26 cellular contexts compared by ENCODE assay signal in genomic region chr5:74627511-74628120, GRCh38. TPM values are rescaled to one million over a fixed set of nuclear protein-coding genes. Genes with fewer than 3 reads are reported as not detected.
A peak's percentile ranks its signal among the peaks of the same experiment; 100 is the strongest.
DNase-seq lines count a peak whose midpoint lies in the region; ATAC-seq, FAIRE-seq and TF ChIP-seq lines count a peak whose summit lies in the region.
"Had no signal": no experiment of that assay in that cellular context is flagged by ENCODE, and none has a peak within 500 bp of the region (broad histone marks: within the 10 kb centered on the region; RNA-seq: fewer than 3 reads in every experiment).

No MANE protein-coding gene starts in this region.

- peak overlapping the region; percentile 72 for H3K4me3 Mint-ChIP-seq in natural killer cell
- H3K4me3 Mint-ChIP-seq in type B pancreatic cell: peak overlapping the region; percentile 48
- H3K4me3 Mint-ChIP-seq: activated CD4-positive, alpha-beta memory T cell treated with anti-CD3 and anti-CD28 coated beads for 36 hours; activated naive CD4-positive, alpha-beta T cell treated with anti-CD3 and anti-CD28 coated beads, Interleukin-2, amount 50 U/mL, for 24 hours; naive B cell; stimulated activated memory B cell treated with anti-CD40 and anti-IgM and Interleukin-4, amounts not matched to agents 10 μg/mL and 1 μg/mL and 100 μg/mL, for 72 hours had no signal

- H3K36me3 Mint-ChIP-seq in natural killer cell (no peaks in the 10 kb centered on the region), type B pancreatic cell (peaks cover 42% of the 10 kb centered on the region)
- H3K36me3 Mint-ChIP-seq: activated CD4-positive, alpha-beta memory T cell treated with anti-CD3 and anti-CD28 coated beads for 36 hours; activated naive CD4-positive, alpha-beta T cell treated with anti-CD3 and anti-CD28 coated beads, Interleukin-2, amount 50 U/mL, for 24 hours; naive B cell; stimulated activated memory B cell treated with anti-CD40 and anti-IgM and Interleukin-4, amounts not matched to agents 10 μg/mL and 1 μg/mL and 100 μg/mL, for 72 hours had no signal

- ATAC-seq in HepG2 (no peak), right lobe of liver (no peak), natural killer cell (no peak)
- ATAC-seq: gastrocnemius medialis; HCT116; left lung; stimulated activated memory B cell treated with anti-CD40 and anti-IgM and Interleukin-4, amounts not matched to agents 10 μg/mL and 1 μg/mL and 100 μg/mL, for 72 hours had no signal

- H3K27ac Mint-ChIP-seq in natural killer cell: peak overlapping the region; percentile 95 to 97
- H3K27ac Mint-ChIP-seq in type B pancreatic cell: peak overlapping the region; percentile 65
- H3K27ac Mint-ChIP-seq: activated CD4-positive, alpha-beta memory T cell treated with anti-CD3 and anti-CD28 coated beads for 36 hours; activated naive CD4-positive, alpha-beta T cell treated with anti-CD3 and anti-CD28 coated beads, Interleukin-2, amount 50 U/mL, for 24 hours; activated T-helper 2 cell treated with anti-CD3 and anti-CD28 coated beads, Interferon-gamma antibody, Interleukin-2, Interleukin-4, amounts not matched to agents 10 μg/mL and 5 μg/mL and 100 μg/mL, durations not matched to agents 14 hours and 24 hours and 36 hours; stimulated activated memory B cell treated with anti-CD40 and anti-IgM and Interleukin-4, amounts not matched to agents 10 μg/mL and 1 μg/mL and 100 μg/mL, for 72 hours had no signal

- no peak overlapping the region for H3K4me2 ChIP-seq in HepG2 (ENCODE audit: low read depth, low read length)
- H3K4me2 ChIP-seq: BLaER1 treated with 17β-estradiol and CSF1 and Interleukin-3, amounts not matched to agents 10 nM and 100 nM had no signal

- no TSS peak for BruUV-seq in HepG2 (replicated peaks; lab: Mats Ljungman, UMichigan)

- H3K36me3 ChIP-seq in HepG2 (replicated peaks in 1 of 2; ENCODE audit: control insufficient read depth in 1 of 2, insufficient read depth in 2 of 2, low read length in 2 of 2): peaks cover 9 to 37% of the 10 kb centered on the region in 2 experiments
- peaks cover 0 to 12% (median 2%) of the 10 kb centered on the region in 4 donors for H3K36me3 ChIP-seq in right lobe of liver
- H3K36me3 ChIP-seq in kidney (ENCODE audit: control insufficient read depth in 1 of 2, insufficient read depth in 2 of 2, low read length in 2 of 2): no peaks in the 10 kb centered on the region
- H3K36me3 ChIP-seq: ovary, right atrium auricular region had no signal

- intact Hi-C loops in HepG2 (cut with micrococcal nuclease; ENCODE audit: unreplicated experiment) (loop anchor here (5.0 kb wide), 1 partner anchor 40 kb away; no protein-coding TSS in a partner anchor), right lobe of liver (cut with DNase I) (no loop called here), natural killer cell (cut with micrococcal nuclease) (no loop called here), kidney (cut with DNase I) (no loop called here)

- no peak for TF ChIP-seq RAD21 in HepG2 (CRISPR knock-in tag; IDR thresholded peaks at IDR 0.05)

- in situ Hi-C loops in HepG2 (cut with HindIII; ENCODE audit: extremely low pct_ligation_motif_present, low pct_unique_long_range_greater_than_20kb) (no loop called here), G401 (cut with HindIII; ENCODE audit: low sequenced_read_pairs) (no loop called here)

- WGBS in HepG2 (ENCODE audit: low lambda C conversion rate): 81% methylated on average over 4 of the region's 4 CpGs
- WGBS in right lobe of liver (ENCODE audit: insufficient coverage, low coverage, low lambda C conversion rate, missing lambda C conversion rate): 81% methylated on average over 4 of the region's 4 CpGs

- peaks cover 71% of the 10 kb centered on the region for H3K4me1 ChIP-seq in HepG2 (ENCODE audit: insufficient read depth, low read length)
- H3K4me1 ChIP-seq in right lobe of liver: peaks cover 0 to 4% (median 1%) of the 10 kb centered on the region in 4 donors
- peaks cover 0 to 2% of the 10 kb centered on the region in 2 donors for H3K4me1 ChIP-seq in kidney (ENCODE audit: control insufficient read depth in 1 of 2, insufficient read depth in 1 of 2, low read depth in 1 of 2, low read length in 2 of 2)

- H4K20me1 ChIP-seq in HepG2 (ENCODE audit: insufficient read depth, low read length): peaks cover 30% of the 10 kb centered on the region

- FAIRE-seq in HepG2 (lab: Jason Lieb, UNC) (no peak), kidney (lab: Jason Lieb, UNC) (no peak)
- FAIRE-seq: endometrium had no signal

- no peaks in the 10 kb centered on the region for H3K27me3 Mint-ChIP-seq in natural killer cell (ENCODE audit: low read depth in 2 of 2)
- no peaks in the 10 kb centered on the region for H3K27me3 Mint-ChIP-seq in type B pancreatic cell

- H3K27ac ChIP-seq in HepG2 (ENCODE audit: extremely low read length, insufficient read depth, low read length) (peak overlapping the region; percentile 9), right lobe of liver (no peak overlapping the region), kidney (ENCODE audit: low read depth in 2 of 2, low read length in 2 of 2) (no peak overlapping the region)
- H3K27ac ChIP-seq: BLaER1 treated with 17β-estradiol and CSF1 and Interleukin-3, amounts not matched to agents 10 nM and 100 nM; gastrocnemius medialis; left lung; right atrium auricular region had no signal

- H3K4me3 ChIP-seq in HepG2 (replicated peaks in 1 of 3; ENCODE audit: insufficient read depth in 1 of 3, low read depth in 2 of 3, low read length in 3 of 3) (no peak overlapping the region), right lobe of liver (no peak overlapping the region), kidney (ENCODE audit: low read length in 2 of 2) (no peak overlapping the region)
- H3K4me3 ChIP-seq: BLaER1 treated with 17β-estradiol and CSF1 and Interleukin-3, amounts not matched to agents 10 nM and 100 nM; gastrocnemius medialis; left lung; ovary; right atrium auricular region had no signal

- CTCF ChIA-PET in HepG2 (lab: Yijun Ruan, JAX; ENCODE audit: low intra/inter-chr PET ratio, low total read pairs): no interaction called here

- TF ChIP-seq CTCF in HepG2 (CRISPR knock-in tag; IDR thresholded peaks at IDR 0.05): no peak
- no peak for TF ChIP-seq CTCF in right lobe of liver (IDR thresholded peaks at IDR 0.05)
- TF ChIP-seq CTCF in natural killer cell (IDR thresholded peaks at IDR 0.05): no peak
- TF ChIP-seq CTCF in type B pancreatic cell (conservative IDR thresholded peaks at IDR 0.05): no peak
- TF ChIP-seq CTCF in kidney (IDR thresholded peaks at IDR 0.05; ENCODE audit: borderline replicate concordance, extremely low read depth, insufficient read depth): no peak

- H3K4me1 Mint-ChIP-seq in natural killer cell (peaks cover 53 to 60% of the 10 kb centered on the region in 2 donors), type B pancreatic cell (ENCODE audit: unreplicated experiment) (peaks cover 84% of the 10 kb centered on the region)

- peaks cover 4% of the 10 kb centered on the region; the same call in 1 of the 2 replicates for H3K9me3 ChIP-seq in HepG2 (ENCODE audit: low read length)
- no peaks in the 10 kb centered on the region for H3K9me3 ChIP-seq in right lobe of liver
- H3K9me3 ChIP-seq in kidney (ENCODE audit: control insufficient read depth in 1 of 2, low read length in 2 of 2): no peaks in the 10 kb centered on the region
- H3K9me3 ChIP-seq: gastrocnemius medialis, left lung, ovary, right atrium auricular region had no signal

- H3K9me3 Mint-ChIP-seq in natural killer cell (no peaks in the 10 kb centered on the region), type B pancreatic cell (peaks cover 10% of the 10 kb centered on the region)
- H3K9me3 Mint-ChIP-seq: activated CD4-positive, alpha-beta memory T cell treated with anti-CD3 and anti-CD28 coated beads for 36 hours; activated naive CD4-positive, alpha-beta T cell treated with anti-CD3 and anti-CD28 coated beads, Interleukin-2, amount 50 U/mL, for 24 hours; activated T-helper 2 cell treated with anti-CD3 and anti-CD28 coated beads, Interferon-gamma antibody, Interleukin-2, Interleukin-4, amounts not matched to agents 10 μg/mL and 5 μg/mL and 100 μg/mL, durations not matched to agents 14 hours and 24 hours and 36 hours; naive B cell; stimulated activated memory B cell treated with anti-CD40 and anti-IgM and Interleukin-4, amounts not matched to agents 10 μg/mL and 1 μg/mL and 100 μg/mL, for 72 hours had no signal

- H3K79me2 ChIP-seq in HepG2 (ENCODE audit: insufficient read depth, low read length): peaks cover 26% of the 10 kb centered on the region

- TF ChIP-seq EP300 in HepG2 (IDR thresholded peaks at IDR 0.05; ENCODE audit: low read depth in 2 of 2, low read length in 2 of 2) (no peak), HepG2 (CRISPR knock-in tag; IDR thresholded peaks at IDR 0.05; ENCODE audit: borderline replicate concordance) (no peak)

- POLR2A ChIA-PET in HepG2 (lab: Yijun Ruan, JAX): interaction anchor here (6.6 kb wide), 1 partner anchor 13 kb away, joined by 51 read pairs; the partner anchor contains the start of gene ENC1

- DNase-seq in HepG2 (ENCODE audit: low spot score) (no peak), right lobe of liver (no peak), astrocyte of the hippocampus (ENCODE audit: low read depth, low spot score) (peak; percentile 55), natural killer cell (no peak), type B pancreatic cell (ENCODE audit: extremely low spot score, unreplicated experiment) (no peak), A172 (ENCODE audit: low spot score) (no peak), kidney (no peak), G401 (ENCODE audit: low spot score) (no peak)
- DNase-seq: activated CD4-positive, alpha-beta memory T cell treated with anti-CD3 and anti-CD28 coated beads for 36 hours; activated CD4-positive, CD25-positive, alpha-beta regulatory T cell treated with anti-CD3 and anti-CD28 coated beads, Interleukin-2, amount 50 U/mL, for 72 hours; gastrocnemius medialis; hypothalamus; left lung; naive B cell; NCI-H146; NCI-H510A treated with DMSO at 0.1 percent for 48 hours; ovary; stimulated activated CD4-positive, alpha-beta T cell treated with anti-CD3 and anti-CD28 coated beads, Interleukin-4, amount 100 ng/mL, for 4 hours; substantia nigra had no signal

- H3K27me3 ChIP-seq in HepG2 (ENCODE audit: control insufficient read depth in 1 of 2, insufficient read depth in 2 of 2, low read length in 2 of 2) (no peaks in the 10 kb centered on the region), right lobe of liver (no peaks in the 10 kb centered on the region)
- H3K27me3 ChIP-seq: BLaER1 treated with 17β-estradiol and CSF1 and Interleukin-3, amounts not matched to agents 10 nM and 100 nM; gastrocnemius medialis; left lung; ovary; right atrium auricular region had no signal

- TF ChIP-seq POLR2A in HepG2 (IDR thresholded peaks at IDR 0.05; ENCODE audit: insufficient read depth in 1 of 2, low read depth in 2 of 2, low read length in 2 of 2): no peak
- TF ChIP-seq POLR2A in right lobe of liver (IDR thresholded peaks at IDR 0.05): no peak

- H2AFZ ChIP-seq in HepG2 (ENCODE audit: low read length): no peak overlapping the region

- H3K9ac ChIP-seq in HepG2 (ENCODE audit: insufficient read depth, low read depth, low read length): no peak overlapping the region
- H3K9ac ChIP-seq in kidney (ENCODE audit: low read length in 2 of 2): no peak overlapping the region
- H3K9ac ChIP-seq: BLaER1 treated with 17β-estradiol and CSF1 and Interleukin-3, amounts not matched to agents 10 nM and 100 nM had no signal

RNA-seq across cellular contexts. Expression of gene ENC1, which starts 12.9 kb away (rescaled TPM):
- total RNA-seq in HepG2 (2016; rRNA removed; fragmentation: Illumina TruSeq; extraction: Trizol): 63.8 and 69.9 TPM in 2 replicates
- 33.8 and 33.9 TPM in 2 replicates for total RNA-seq in HepG2 (2016; cell fraction: cytosol; rRNA removed; fragmentation: Illumina TruSeq; extraction: Trizol; ENCODE audit: low read depth)
- 61.8 and 63.2 TPM in 2 replicates for total RNA-seq in HepG2 (2016; cell fraction: insoluble cytoplasmic fraction; rRNA removed; fragmentation: Illumina TruSeq; extraction: Trizol)
- total RNA-seq in HepG2 (2016; cell fraction: membrane; rRNA removed; fragmentation: Illumina TruSeq; extraction: Trizol): 48.4 and 54.2 TPM in 2 replicates
- total RNA-seq in HepG2 (2016; cell fraction: nucleus; rRNA removed; fragmentation: Illumina TruSeq; extraction: Trizol): 60.3 and 63.7 TPM in 2 replicates
- polyA plus RNA-seq in HepG2 (2011; rRNA removed): 61.6 and 64.4 TPM in 2 replicates
- polyA plus RNA-seq in HepG2 (2011; cell fraction: cytosol; rRNA removed): 32.3 and 55.9 TPM in 2 replicates
- 251 and 317 TPM in 2 replicates for polyA plus RNA-seq in HepG2 (2011; cell fraction: nucleus; rRNA removed)
- polyA plus RNA-seq in HepG2 (2012): 54.2 and 69.2 TPM in 2 replicates
- 2.0 and 2.4 TPM in 2 replicates for polyA plus RNA-seq in HepG2 (2016; cell fraction: cytosol; fragmentation: Illumina TruSeq; extraction: Trizol; ENCODE audit: low read depth)
- polyA plus RNA-seq in HepG2 (2016; cell fraction: insoluble cytoplasmic fraction; fragmentation: Illumina TruSeq; extraction: Trizol; ENCODE audit: low read depth): 40.2 and 43.8 TPM in 2 replicates
- polyA plus RNA-seq in HepG2 (2016; cell fraction: membrane; fragmentation: Illumina TruSeq; extraction: Trizol; ENCODE audit: low read depth): 9.1 and 9.2 TPM in 2 replicates
- polyA plus RNA-seq in HepG2 (2016; cell fraction: nucleus; fragmentation: Illumina TruSeq; extraction: Trizol; ENCODE audit: insufficient read depth, low read depth): 102 and 108 TPM in 2 replicates
- polyA minus RNA-seq in HepG2 (2011; rRNA and poly(A)+ RNA removed; ENCODE audit: low replicate concordance): 0.19 and 296 TPM in 2 replicates
- 71.8 and 103 TPM in 2 replicates for polyA minus RNA-seq in HepG2 (2011; cell fraction: cytosol; rRNA and poly(A)+ RNA removed)
- 162 and 227 TPM in 2 replicates for polyA minus RNA-seq in HepG2 (2011; cell fraction: nucleus; rRNA and poly(A)+ RNA removed)
- total RNA-seq in right lobe of liver: 1 to 10 TPM; 4.5 to 6.8 (median 5.5) TPM
- 100 to 1,000 TPM in 1 of 3 donors, 10 to 100 TPM in 2; 89.6 to 133 (median 99.3) TPM for total RNA-seq in natural killer cell
- total RNA-seq in type B pancreatic cell (ENCODE audit: low replicate concordance): 83.2 and 96.8 TPM in 2 replicates
- 26.2 and 28.3 TPM in 2 replicates for total RNA-seq in A172 (2014; rRNA removed; shearing (Covaris generic))
- total RNA-seq in kidney: 7.5 TPM
- 5.3 TPM for polyA plus RNA-seq in kidney (ENCODE audit: insufficient read depth, low read depth, low replicate concordance)
- total RNA-seq in G401 (2014; rRNA removed; shearing (Covaris generic)): 36.4 and 59.3 TPM in 2 replicates

RNA-seq across cellular contexts. Expression of gene HEXB, which starts 57.4 kb away (rescaled TPM):
- total RNA-seq in HepG2 (2016; rRNA removed; fragmentation: Illumina TruSeq; extraction: Trizol): 43.7 and 100 TPM in 2 replicates
- 17.8 and 19.0 TPM in 2 replicates for total RNA-seq in HepG2 (2016; cell fraction: cytosol; rRNA removed; fragmentation: Illumina TruSeq; extraction: Trizol; ENCODE audit: low read depth)
- 43.7 and 98.9 TPM in 2 replicates for total RNA-seq in HepG2 (2016; cell fraction: insoluble cytoplasmic fraction; rRNA removed; fragmentation: Illumina TruSeq; extraction: Trizol)
- 29.3 and 30.7 TPM in 2 replicates for total RNA-seq in HepG2 (2016; cell fraction: membrane; rRNA removed; fragmentation: Illumina TruSeq; extraction: Trizol)
- total RNA-seq in HepG2 (2016; cell fraction: nucleus; rRNA removed; fragmentation: Illumina TruSeq; extraction: Trizol): 77.9 and 100 TPM in 2 replicates
- 83.0 and 104 TPM in 2 replicates for polyA plus RNA-seq in HepG2 (2011; rRNA removed)
- polyA plus RNA-seq in HepG2 (2011; cell fraction: cytosol; rRNA removed): 53.4 and 70.9 TPM in 2 replicates
- 34.2 and 37.1 TPM in 2 replicates for polyA plus RNA-seq in HepG2 (2011; cell fraction: nucleus; rRNA removed)
- 83.2 and 103 TPM in 2 replicates for polyA plus RNA-seq in HepG2 (2012)
- 13.9 and 17.9 TPM in 2 replicates for polyA plus RNA-seq in HepG2 (2016; cell fraction: cytosol; fragmentation: Illumina TruSeq; extraction: Trizol; ENCODE audit: low read depth)
- 41.8 and 42.7 TPM in 2 replicates for polyA plus RNA-seq in HepG2 (2016; cell fraction: insoluble cytoplasmic fraction; fragmentation: Illumina TruSeq; extraction: Trizol; ENCODE audit: low read depth)
- polyA plus RNA-seq in HepG2 (2016; cell fraction: membrane; fragmentation: Illumina TruSeq; extraction: Trizol; ENCODE audit: low read depth): 23.1 and 23.4 TPM in 2 replicates
- polyA plus RNA-seq in HepG2 (2016; cell fraction: nucleus; fragmentation: Illumina TruSeq; extraction: Trizol; ENCODE audit: insufficient read depth, low read depth): 116 and 128 TPM in 2 replicates
- 55.9 and 60.1 TPM in 2 replicates for polyA minus RNA-seq in HepG2 (2011; rRNA and poly(A)+ RNA removed; ENCODE audit: low replicate concordance)
- 39.4 and 45.6 TPM in 2 replicates for polyA minus RNA-seq in HepG2 (2011; cell fraction: cytosol; rRNA and poly(A)+ RNA removed)
- 36.4 and 36.8 TPM in 2 replicates for polyA minus RNA-seq in HepG2 (2011; cell fraction: nucleus; rRNA and poly(A)+ RNA removed)
- 100 to 1,000 TPM in 3 of 6 experiments, 10 to 100 TPM in 3; 67.8 to 174 (median 121) TPM for total RNA-seq in right lobe of liver
- 10 to 100 TPM; 55.3 to 61.4 (median 55.5) TPM for total RNA-seq in natural killer cell
- 76.6 and 114 TPM in 2 replicates for total RNA-seq in type B pancreatic cell (ENCODE audit: low replicate concordance)
- 438 and 450 TPM in 2 replicates for total RNA-seq in A172 (2014; rRNA removed; shearing (Covaris generic))
- 113 TPM for total RNA-seq in kidney
- 184 TPM for polyA plus RNA-seq in kidney (ENCODE audit: insufficient read depth, low read depth, low replicate concordance)
- total RNA-seq in G401 (2014; rRNA removed; shearing (Covaris generic)): 661 and 662 TPM in 2 replicates
